ENCODE assay signal across 26 cellular contexts in the genomic region with DNA sequence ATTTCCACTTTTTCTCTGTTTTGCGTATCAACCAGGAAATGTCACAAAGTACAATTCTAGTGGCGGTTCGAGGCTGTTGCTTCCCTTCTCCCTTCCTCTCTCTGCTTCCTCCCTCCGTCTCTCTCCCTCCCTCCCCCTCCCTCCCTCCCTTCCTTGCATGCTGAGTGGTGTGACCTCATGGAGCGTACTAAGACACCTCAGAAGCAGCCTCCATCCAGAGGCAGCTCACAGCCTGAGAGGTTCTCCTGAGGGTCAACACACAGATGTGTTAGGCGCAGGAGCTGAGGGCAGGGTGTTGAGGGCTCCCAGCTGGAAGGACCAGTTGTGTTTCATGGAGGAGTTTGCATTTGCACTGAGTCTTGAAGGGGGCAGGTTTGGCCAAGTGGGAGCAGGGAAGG. TPM values are rescaled to one million over a fixed set of nuclear protein-coding genes. Genes with fewer than 3 reads are reported as not detected.
A peak's percentile ranks its signal among the peaks of the same experiment; 100 is the strongest.
DNase-seq lines count a peak whose midpoint lies in the region; ATAC-seq and TF ChIP-seq lines count a peak whose summit lies in the region.
"Had no signal": no experiment of that assay in that cellular context is flagged by ENCODE, and none has a peak within 500 bp of the region (broad histone marks: within the 10 kb centered on the region; RNA-seq: fewer than 3 reads in every experiment).

No MANE protein-coding gene starts in this region.

- TF ChIP-seq CTCF in left ventricle myocardium inferior (IDR thresholded peaks at IDR 0.05; ENCODE audit: borderline replicate concordance) (no peak), choroid plexus epithelial cell (conservative IDR thresholded peaks at IDR 0.05; ENCODE audit: low read depth, low read length) (no peak), lower leg skin (IDR thresholded peaks at IDR 0.05) (no peak), GM10266 (IDR thresholded peaks at IDR 0.05; ENCODE audit: control insufficient read depth, insufficient read depth, low read depth, missing control alignments) (no peak), mucosa of descending colon (IDR thresholded peaks at IDR 0.05) (no peak)

- no peak for ATAC-seq in mucosa of descending colon
- ATAC-seq: T-helper 17 cell had no signal

- peak overlapping the region; percentile 50 for H3K27ac ChIP-seq in left ventricle myocardium inferior (replicated peaks)
- H3K27ac ChIP-seq: PC-9, skin epidermis had no signal

- no peak for TF ChIP-seq POLR2A in lower leg skin (IDR thresholded peaks at IDR 0.05)

- no peaks in the 10 kb centered on the region for H3K9me3 ChIP-seq in left ventricle myocardium inferior (replicated peaks)
- no peaks in the 10 kb centered on the region for H3K9me3 ChIP-seq in mucosa of descending colon
- H3K9me3 ChIP-seq: A549 had no signal

- peaks cover 8% of the 10 kb centered on the region for H3K36me3 ChIP-seq in left ventricle myocardium inferior
- H3K36me3 ChIP-seq in mucosa of descending colon (ENCODE audit: low read depth) = no peaks in the 10 kb centered on the region

- DNase-seq in left ventricle myocardium inferior (no peak), cardiac septum (ENCODE audit: low spot score) (no peak), choroid plexus epithelial cell (ENCODE audit: low read depth) (peak; percentile 86), iris pigment epithelial cell (ENCODE audit: low read depth) (peak; percentile 28), lower leg skin (ENCODE audit: low spot score in 2 of 2) (no peak), GM10266 (ENCODE audit: extremely low spot score) (no peak), mucosa of descending colon (no peak)
- DNase-seq in stimulated activated CD4-positive, alpha-beta T cell treated with anti-CD3 and anti-CD28 coated beads, Interleukin-15, amount 100 ng/mL, for 24 hours = no peak
- DNase-seq: activated CD4-positive, alpha-beta T cell treated with anti-CD3 and anti-CD28 coated beads for 36 hours; activated naive CD4-positive, alpha-beta T cell treated with anti-CD3 and anti-CD28 coated beads, Interleukin-2, amount 50 U/mL, for 16 hours; amniotic stem cell; CD4-positive, alpha-beta T cell; DMS79 treated with DMSO at 0.1 percent for 48 hours; GF-D8; GM23248; islet precursor cell; NCI-H2029; NCI-H524 treated with DMSO at 0.1 percent for 48 hours; PC-9; SHP77; stimulated activated naive CD4-positive, alpha-beta T cell treated with Interleukin-2 at 50 U/mL for 16 hours; T-helper 17 cell had no signal

- H3K27me3 ChIP-seq in left ventricle myocardium inferior (ENCODE audit: low read depth) = peaks cover 4% of the 10 kb centered on the region

- intact Hi-C loops in left ventricle myocardium inferior (cut with micrococcal nuclease) (loop anchor here (10.0 kb wide), 1 partner anchor 285 kb away; no protein-coding TSS in a partner anchor), cardiac septum (cut with DNase I) (loop anchor here (2.0 to 5.0 kb wide), 2 partner anchors 39 to 283 kb away; no protein-coding TSS in a partner anchor), lower leg skin (cut with DNase I; ENCODE audit: low total_unique reads) (no loop called here), mucosa of descending colon (cut with DNase I, micrococcal nuclease) (loop anchor here in 1 of 2 donors (5.0 kb wide), 1 partner anchor 43 kb away; no protein-coding TSS in a partner anchor)

- H3K4me3 ChIP-seq in left ventricle myocardium inferior (no peak overlapping the region), choroid plexus epithelial cell (ENCODE audit: low read depth, low read length) (no peak overlapping the region), lower leg skin (ENCODE audit: low read depth, poor library complexity, severe bottlenecking) (no peak overlapping the region), mucosa of descending colon (no peak overlapping the region)
- H3K4me3 ChIP-seq: A549, GM23248, K562, lung, PC-9, skin epidermis had no signal

- H3K4me1 ChIP-seq in left ventricle myocardium inferior = peaks cover 27% of the 10 kb centered on the region
- no peaks in the 10 kb centered on the region for H3K4me1 ChIP-seq in mucosa of descending colon (ENCODE audit: low read depth)

- 78% methylated on average over 6 of the region's 6 CpGs for WGBS in lower leg skin, 2 donors

RNA-seq across cellular contexts. Expression of gene COL5A1, which starts 57.7 kb away (rescaled TPM):
- total RNA-seq in left ventricle myocardium inferior (13.9 TPM), cardiac septum (21.6 TPM), lower leg skin (10 to 100 TPM in 2 of 4 donors, 1 to 10 TPM in 2; 8.4 to 14.7 (median 11.3) TPM), mucosa of descending colon (10 to 100 TPM in 2 of 3 donors, 1 to 10 TPM in 1; 8.6 to 62.3 (median 22.2) TPM)

Comparison
In these comparisons a context has a peak if more than half of its experiments do, and no peak if none do; other contexts are left out.
1. DNase-seq: peak in choroid plexus epithelial cell (single experiment) and iris pigment epithelial cell (single experiment); none in left ventricle myocardium inferior (single experiment), cardiac septum (single experiment), lower leg skin (0 of 2), GM10266 (single experiment), stimulated activated CD4-positive, alpha-beta T cell treated with anti-CD3 and anti-CD28 coated beads, Interleukin-15, amount 100 ng/mL, for 24 hours (single experiment) and mucosa of descending colon (0 of 3).